In the genomic region with DNA sequence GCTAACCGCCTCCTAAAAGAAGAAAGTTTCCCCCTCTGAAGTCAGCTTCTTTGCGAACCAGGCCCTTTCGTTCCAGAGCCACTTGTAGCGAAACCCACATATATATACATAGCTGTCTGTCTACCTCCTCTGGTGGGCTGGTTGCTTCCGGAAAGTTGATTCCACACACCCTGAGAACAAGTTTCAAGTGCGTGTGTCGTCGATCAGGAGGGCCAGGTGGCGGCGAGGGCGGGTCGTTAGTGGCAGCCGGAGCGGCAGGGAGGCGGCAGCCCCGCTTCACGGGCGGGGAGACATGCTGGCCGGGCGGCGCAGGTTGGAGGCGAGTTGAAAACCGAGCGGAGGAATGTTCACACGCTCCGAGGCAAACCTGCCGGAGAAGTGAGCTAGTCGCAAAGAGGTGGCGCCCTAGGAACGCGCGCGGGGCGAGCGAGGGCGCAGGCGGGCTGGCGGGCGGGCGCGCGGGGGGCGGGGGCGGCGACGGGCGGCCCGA, we compare ENCODE assay signal across 8 cellular contexts. TPM values are rescaled to one million over a fixed set of nuclear protein-coding genes. Genes with fewer than 3 reads are reported as not detected.
DNase-seq lines count a peak whose midpoint lies in the region; ATAC-seq, FAIRE-seq and TF ChIP-seq lines count a peak whose summit lies in the region.

No MANE protein-coding gene starts in this region.

- peaks cover 20% of the 10 kb centered on the region for H3K4me1 Mint-ChIP-seq in activated T-helper 1 cell treated with anti-CD3 and anti-CD28 coated beads, Interleukin-12 subunit alpha, Interleukin-12 subunit beta, Interleukin-2, Interleukin-4 antibody, amounts not matched to agents 30 ng/mL and 10 ng/mL and 1 ng/mL, durations not matched to agents 14 hours and 24 hours and 36 hours (ENCODE audit: low read depth)

- peaks cover 4% of the 10 kb centered on the region for H3K36me3 Mint-ChIP-seq in activated T-helper 1 cell treated with anti-CD3 and anti-CD28 coated beads, Interleukin-12 subunit alpha, Interleukin-12 subunit beta, Interleukin-2, Interleukin-4 antibody, amounts not matched to agents 30 ng/mL and 10 ng/mL and 1 ng/mL, durations not matched to agents 14 hours and 24 hours and 36 hours (ENCODE audit: low read depth)

- H3K9me3 Mint-ChIP-seq in activated T-helper 1 cell treated with anti-CD3 and anti-CD28 coated beads, Interleukin-12 subunit alpha, Interleukin-12 subunit beta, Interleukin-2, Interleukin-4 antibody, amounts not matched to agents 30 ng/mL and 10 ng/mL and 1 ng/mL, durations not matched to agents 14 hours and 24 hours and 36 hours, result no peaks in the 10 kb centered on the region

- H3K27me3 ChIP-seq in osteoblast (ENCODE audit: insufficient read depth, low read length), result peaks cover 5% of the 10 kb centered on the region

- H3K27ac Mint-ChIP-seq in activated T-helper 1 cell treated with anti-CD3 and anti-CD28 coated beads, Interleukin-12 subunit alpha, Interleukin-12 subunit beta, Interleukin-2, Interleukin-4 antibody, amounts not matched to agents 30 ng/mL and 10 ng/mL and 1 ng/mL, durations not matched to agents 14 hours and 24 hours and 36 hours, result peak overlapping the region; percentile 50

- H3K79me2 ChIP-seq in osteoblast (ENCODE audit: insufficient read depth, low read length), result no peaks in the 10 kb centered on the region

- peak overlapping the region; percentile 74 for H3K4me3 ChIP-seq in osteoblast (ENCODE audit: insufficient read depth, low read length)

- no peak for TF ChIP-seq POLR2A in GM18505 (IDR thresholded peaks at IDR 0.05; ENCODE audit: borderline replicate concordance, extremely low read depth, insufficient read depth, insufficient read length)

- H4K20me1 ChIP-seq in osteoblast (ENCODE audit: insufficient read depth, low read length), result no peaks in the 10 kb centered on the region

- peak overlapping the region; percentile 45 for H3K27ac ChIP-seq in 22Rv1
- H3K27ac ChIP-seq in osteoblast (ENCODE audit: low read depth, low read length), result peak overlapping the region; percentile 73

- intact Hi-C loops in activated T-helper 1 cell treated with anti-CD3 and anti-CD28 coated beads, Interleukin-12 subunit alpha, Interleukin-12 subunit beta, Interleukin-2, Interleukin-4 antibody, amounts not matched to agents 30 ng/mL and 10 ng/mL and 1 ng/mL, durations not matched to agents 14 hours and 24 hours and 36 hours (cut with micrococcal nuclease), result loop anchor here (5.0 to 10.0 kb wide), 3 partner anchors 202 to 1845 kb away; a partner anchor contains a TSS

- DNase-seq in NCI-H69 (lab: John Stamatoyannopoulos, UW), result peak; percentile 63
- no peak for DNase-seq in activated T-helper 1 cell treated with anti-CD3 and anti-CD28 coated beads, Interleukin-12 subunit alpha, Interleukin-12 subunit beta, Interleukin-2, Interleukin-4 antibody, amounts not matched to agents 30 ng/mL and 10 ng/mL and 1 ng/mL, durations not matched to agents 14 hours and 24 hours and 36 hours (ENCODE audit: low spot score)
- DNase-seq in glomerular visceral epithelial cell (ENCODE audit: extremely low spot score), result peak; percentile 88
- DNase-seq in osteoblast (ENCODE audit: insufficient read length, low spot score, missing footprints), result no peak
- peak; percentile 36 for DNase-seq in urothelium cell line (ENCODE audit: low spot score)

- H3K9me3 ChIP-seq in osteoblast (ENCODE audit: low read depth, low read length), result no peaks in the 10 kb centered on the region

- ATAC-seq in GM18505 (IDR thresholded peaks at IDR 0.05; ENCODE audit: unreplicated experiment) (peak; percentile 78), HG02885 (IDR thresholded peaks at IDR 0.05; ENCODE audit: poor library complexity, unreplicated experiment) (peak; percentile 86)

- no peaks in the 10 kb centered on the region for H3K36me3 ChIP-seq in osteoblast (ENCODE audit: insufficient read depth, low read length)

- H3K4me1 ChIP-seq in osteoblast (ENCODE audit: insufficient read depth, low read length), result peaks cover 40% of the 10 kb centered on the region

- H3K4me2 ChIP-seq in osteoblast (ENCODE audit: insufficient read depth, low read length), result peak overlapping the region; percentile 97

- H2AFZ ChIP-seq in osteoblast (ENCODE audit: low read length), result peak overlapping the region; percentile 90

- no peak for FAIRE-seq in urothelium cell line (lab: Jason Lieb, UNC)

- H3K27me3 Mint-ChIP-seq in activated T-helper 1 cell treated with anti-CD3 and anti-CD28 coated beads, Interleukin-12 subunit alpha, Interleukin-12 subunit beta, Interleukin-2, Interleukin-4 antibody, amounts not matched to agents 30 ng/mL and 10 ng/mL and 1 ng/mL, durations not matched to agents 14 hours and 24 hours and 36 hours (ENCODE audit: insufficient read depth), result peaks cover 89% of the 10 kb centered on the region

- H3K4me3 Mint-ChIP-seq in activated T-helper 1 cell treated with anti-CD3 and anti-CD28 coated beads, Interleukin-12 subunit alpha, Interleukin-12 subunit beta, Interleukin-2, Interleukin-4 antibody, amounts not matched to agents 30 ng/mL and 10 ng/mL and 1 ng/mL, durations not matched to agents 14 hours and 24 hours and 36 hours, result peak overlapping the region; percentile 72

- TF ChIP-seq CTCF in 22Rv1 (IDR thresholded peaks at IDR 0.05) (peak; percentile 70), osteoblast (IDR thresholded peaks at IDR 0.05; ENCODE audit: extremely low read depth, low read depth, low read length) (no peak)

RNA-seq across cellular contexts. Expression of a gene that starts 2.6 kb away (rescaled TPM):
- total RNA-seq in activated T-helper 1 cell treated with anti-CD3 and anti-CD28 coated beads, Interleukin-12 subunit alpha, Interleukin-12 subunit beta, Interleukin-2, Interleukin-4 antibody, amounts not matched to agents 30 ng/mL and 10 ng/mL and 1 ng/mL, durations not matched to agents 14 hours and 24 hours and 36 hours, result not detected in 2 replicates
- 2.2 and 3.2 TPM in 2 replicates for total RNA-seq in osteoblast

Comparison
In these comparisons a context has a peak if more than half of its experiments do, and no peak if none do; other contexts are left out.
1. DNase-seq: peak in NCI-H69 (single experiment), glomerular visceral epithelial cell (single experiment) and urothelium cell line (single experiment); none in activated T-helper 1 cell treated with anti-CD3 and anti-CD28 coated beads, Interleukin-12 subunit alpha, Interleukin-12 subunit beta, Interleukin-2, Interleukin-4 antibody, amounts not matched to agents 30 ng/mL and 10 ng/mL and 1 ng/mL, durations not matched to agents 14 hours and 24 hours and 36 hours (single experiment) and osteoblast (single experiment).